In the genomic region with DNA sequence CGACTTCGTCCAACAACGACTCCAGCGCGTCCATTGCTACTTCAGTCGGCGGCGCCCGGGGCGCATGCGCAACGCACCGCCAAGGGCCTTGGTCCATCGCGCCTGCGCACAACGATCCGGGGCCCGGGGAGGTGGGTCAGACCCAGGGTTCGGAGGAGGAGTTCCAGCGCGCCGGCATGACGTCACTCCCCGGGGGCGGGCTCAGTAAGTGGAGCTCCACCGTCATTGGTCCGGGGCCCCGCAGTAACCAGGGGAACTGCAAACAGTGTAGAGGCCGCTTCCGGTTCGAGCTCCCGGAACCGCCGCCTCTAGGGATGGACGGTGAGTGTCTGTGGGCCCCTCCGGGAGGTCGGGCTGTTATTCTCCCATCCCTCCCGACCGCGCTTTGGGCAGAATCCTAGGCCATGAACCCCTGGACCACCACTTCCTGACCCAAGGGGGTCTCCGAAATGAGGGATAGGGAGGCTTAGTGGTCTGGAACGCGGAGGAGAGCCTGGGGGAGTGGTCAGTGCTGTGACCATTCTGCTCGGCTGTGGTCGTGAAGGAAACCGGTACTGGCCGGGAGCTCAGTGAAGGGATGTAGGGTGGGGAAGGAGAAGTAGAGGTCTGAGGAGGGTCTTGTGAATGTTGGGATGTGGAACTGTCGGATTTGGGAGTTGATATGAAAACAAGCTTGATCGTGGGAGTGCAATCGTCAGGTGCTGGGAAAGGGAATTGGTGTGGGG, we compare ENCODE assay signal across 8 cellular contexts. TPM values are rescaled to one million over a fixed set of nuclear protein-coding genes. Genes with fewer than 3 reads are reported as not detected.
DNase-seq lines count a peak whose midpoint lies in the region; ATAC-seq and TF ChIP-seq lines count a peak whose summit lies in the region.

A gene with protein sequence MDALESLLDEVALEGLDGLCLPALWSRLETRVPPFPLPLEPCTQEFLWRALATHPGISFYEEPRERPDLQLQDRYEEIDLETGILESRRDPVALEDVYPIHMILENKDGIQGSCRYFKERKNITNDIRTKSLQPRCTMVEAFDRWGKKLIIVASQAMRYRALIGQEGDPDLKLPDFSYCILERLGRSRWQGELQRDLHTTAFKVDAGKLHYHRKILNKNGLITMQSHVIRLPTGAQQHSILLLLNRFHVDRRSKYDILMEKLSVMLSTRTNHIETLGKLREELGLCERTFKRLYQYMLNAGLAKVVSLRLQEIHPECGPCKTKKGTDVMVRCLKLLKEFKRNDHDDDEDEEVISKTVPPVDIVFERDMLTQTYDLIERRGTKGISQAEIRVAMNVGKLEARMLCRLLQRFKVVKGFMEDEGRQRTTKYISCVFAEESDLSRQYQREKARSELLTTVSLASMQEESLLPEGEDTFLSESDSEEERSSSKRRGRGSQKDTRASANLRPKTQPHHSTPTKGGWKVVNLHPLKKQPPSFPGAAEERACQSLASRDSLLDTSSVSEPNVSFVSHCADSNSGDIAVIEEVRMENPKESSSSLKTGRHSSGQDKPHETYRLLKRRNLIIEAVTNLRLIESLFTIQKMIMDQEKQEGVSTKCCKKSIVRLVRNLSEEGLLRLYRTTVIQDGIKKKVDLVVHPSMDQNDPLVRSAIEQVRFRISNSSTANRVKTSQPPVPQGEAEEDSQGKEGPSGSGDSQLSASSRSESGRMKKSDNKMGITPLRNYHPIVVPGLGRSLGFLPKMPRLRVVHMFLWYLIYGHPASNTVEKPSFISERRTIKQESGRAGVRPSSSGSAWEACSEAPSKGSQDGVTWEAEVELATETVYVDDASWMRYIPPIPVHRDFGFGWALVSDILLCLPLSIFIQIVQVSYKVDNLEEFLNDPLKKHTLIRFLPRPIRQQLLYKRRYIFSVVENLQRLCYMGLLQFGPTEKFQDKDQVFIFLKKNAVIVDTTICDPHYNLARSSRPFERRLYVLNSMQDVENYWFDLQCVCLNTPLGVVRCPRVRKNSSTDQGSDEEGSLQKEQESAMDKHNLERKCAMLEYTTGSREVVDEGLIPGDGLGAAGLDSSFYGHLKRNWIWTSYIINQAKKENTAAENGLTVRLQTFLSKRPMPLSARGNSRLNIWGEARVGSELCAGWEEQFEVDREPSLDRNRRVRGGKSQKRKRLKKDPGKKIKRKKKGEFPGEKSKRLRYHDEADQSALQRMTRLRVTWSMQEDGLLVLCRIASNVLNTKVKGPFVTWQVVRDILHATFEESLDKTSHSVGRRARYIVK (N-terminal part only) (minus strand): TSS at position 57 of the 725 bp plus-strand sequence. CDS start 23 bp downstream, at position 34.
A gene (plus strand): TSS at position 288 of the 725 bp plus-strand sequence. CDS start 27 bp downstream, at position 315.

- peak; percentile 96 for ATAC-seq in HG02588 (IDR thresholded peaks at IDR 0.05; ENCODE audit: unreplicated experiment)
- ATAC-seq in SK-N-SH treated with all-trans-retinoic acid at 6 μM for 48 hours, result peak; percentile 99
- peak; percentile 100 for ATAC-seq in thoracic aorta (ENCODE audit: insufficient number of reproducible peaks, low FRiP score, low read depth)

- H3K27ac Mint-ChIP-seq in activated naive CD4-positive, alpha-beta T cell treated with anti-CD3 and anti-CD28 coated beads, Interleukin-2, amount 50 U/mL, for 24 hours, result peak within 1 kb of the TSS; percentile 96

- H2AFZ ChIP-seq in osteoblast (ENCODE audit: low read length), result peak within 1 kb of the TSS; percentile 99

- no peaks in the 10 kb centered on the region for H3K27me3 ChIP-seq in GM06990 (replicated peaks; ENCODE audit: control insufficient read depth, insufficient read depth, low read length)
- no peaks in the 10 kb centered on the region for H3K27me3 ChIP-seq in osteoblast (ENCODE audit: insufficient read depth, low read length)
- no peaks in the 10 kb centered on the region for H3K27me3 ChIP-seq in thoracic aorta (replicated peaks; ENCODE audit: insufficient read depth)

- peaks cover 40% of the 10 kb centered on the region for H4K20me1 ChIP-seq in osteoblast (ENCODE audit: insufficient read depth, low read length)

- peaks cover 76% of the 10 kb centered on the region for H3K79me2 ChIP-seq in osteoblast (ENCODE audit: insufficient read depth, low read length)

- no peaks in the 10 kb centered on the region for H3K36me3 Mint-ChIP-seq in activated naive CD4-positive, alpha-beta T cell treated with anti-CD3 and anti-CD28 coated beads, Interleukin-2, amount 50 U/mL, for 24 hours

- peak within 1 kb of the TSS; percentile 99 for H3K27ac ChIP-seq in osteoblast (ENCODE audit: low read depth, low read length)
- peak within 1 kb of the TSS; percentile 66 to 83 for H3K27ac ChIP-seq in thoracic aorta

- peak within 1 kb of the TSS; percentile 99 for H3K4me3 Mint-ChIP-seq in activated naive CD4-positive, alpha-beta T cell treated with anti-CD3 and anti-CD28 coated beads, Interleukin-2, amount 50 U/mL, for 24 hours

- H3K9me3 Mint-ChIP-seq in activated naive CD4-positive, alpha-beta T cell treated with anti-CD3 and anti-CD28 coated beads, Interleukin-2, amount 50 U/mL, for 24 hours, result no peaks in the 10 kb centered on the region

- peak within 1 kb of the TSS; percentile 99 for H3K4me2 ChIP-seq in osteoblast (ENCODE audit: insufficient read depth, low read length)

- peaks cover 39% of the 10 kb centered on the region for H3K4me1 ChIP-seq in osteoblast (ENCODE audit: insufficient read depth, low read length)
- H3K4me1 ChIP-seq in thoracic aorta (ENCODE audit: control insufficient read depth in 1 of 2, low read depth in 2 of 2), result peaks cover 21 to 27% of the 10 kb centered on the region in 2 donors

- DNase-seq in GM06990 (ENCODE audit: extremely low read depth, insufficient read length) (peak; percentile 99), NCI-H1092 (lab: John Stamatoyannopoulos, UW) (peak; percentile 99), glomerular endothelial cell (ENCODE audit: extremely low read depth, low read depth, low spot score) (peak; percentile 66), osteoblast (ENCODE audit: insufficient read length, low spot score, missing footprints) (peak; percentile 100), thoracic aorta (ENCODE audit: low spot score) (peak; percentile 99)

- H3K9me3 ChIP-seq in osteoblast (ENCODE audit: low read depth, low read length) (no peaks in the 10 kb centered on the region), thoracic aorta (no peaks in the 10 kb centered on the region)

- no peaks in the 10 kb centered on the region for H3K27me3 Mint-ChIP-seq in activated naive CD4-positive, alpha-beta T cell treated with anti-CD3 and anti-CD28 coated beads, Interleukin-2, amount 50 U/mL, for 24 hours

- H3K36me3 ChIP-seq in GM06990 (ENCODE audit: control insufficient read depth, insufficient read depth, low read length), result peaks cover 2% of the 10 kb centered on the region
- peaks cover 6% of the 10 kb centered on the region for H3K36me3 ChIP-seq in osteoblast (ENCODE audit: insufficient read depth, low read length)
- H3K36me3 ChIP-seq in thoracic aorta, result peaks cover 2% of the 10 kb centered on the region

- TF ChIP-seq CTCF in GM06990 (IDR thresholded peaks at IDR 0.05; ENCODE audit: insufficient read depth, low read length, poor library complexity, severe bottlenecking) (no peak), osteoblast (IDR thresholded peaks at IDR 0.05; ENCODE audit: extremely low read depth, low read depth, low read length) (no peak), thoracic aorta (IDR thresholded peaks at IDR 0.05) (no peak)

- H3K4me3 ChIP-seq in GM06990 (replicated peaks; ENCODE audit: low read depth, low read length) (peak within 1 kb of the TSS; percentile 96), osteoblast (ENCODE audit: insufficient read depth, low read length) (peak within 1 kb of the TSS; percentile 92), thoracic aorta (peak within 1 kb of the TSS; percentile 84)

- peaks cover 48% of the 10 kb centered on the region for H3K4me1 Mint-ChIP-seq in activated naive CD4-positive, alpha-beta T cell treated with anti-CD3 and anti-CD28 coated beads, Interleukin-2, amount 50 U/mL, for 24 hours

TF ChIP-seq in SK-N-SH treated with all-trans-retinoic acid at 6 μM for 48 hours, 23 proteins besides CTCF, POLR2A, EP300 and RAD21:
- TF ChIP-seq SNAI2 (CRISPR knock-in tag; IDR thresholded peaks at IDR 0.05) (no peak), ARNTL (CRISPR knock-in tag; IDR thresholded peaks at IDR 0.05; ENCODE audit: borderline replicate concordance, low read depth) (no peak), GLIS3 (CRISPR knock-in tag; IDR thresholded peaks at IDR 0.05) (no peak), ZNF8 (CRISPR knock-in tag; IDR thresholded peaks at IDR 0.05) (no peak), OSR1 (CRISPR knock-in tag; IDR thresholded peaks at IDR 0.05) (no peak), RARB (CRISPR knock-in tag; IDR thresholded peaks at IDR 0.05) (no peak)
- TF ChIP-seq, protein P1, sequence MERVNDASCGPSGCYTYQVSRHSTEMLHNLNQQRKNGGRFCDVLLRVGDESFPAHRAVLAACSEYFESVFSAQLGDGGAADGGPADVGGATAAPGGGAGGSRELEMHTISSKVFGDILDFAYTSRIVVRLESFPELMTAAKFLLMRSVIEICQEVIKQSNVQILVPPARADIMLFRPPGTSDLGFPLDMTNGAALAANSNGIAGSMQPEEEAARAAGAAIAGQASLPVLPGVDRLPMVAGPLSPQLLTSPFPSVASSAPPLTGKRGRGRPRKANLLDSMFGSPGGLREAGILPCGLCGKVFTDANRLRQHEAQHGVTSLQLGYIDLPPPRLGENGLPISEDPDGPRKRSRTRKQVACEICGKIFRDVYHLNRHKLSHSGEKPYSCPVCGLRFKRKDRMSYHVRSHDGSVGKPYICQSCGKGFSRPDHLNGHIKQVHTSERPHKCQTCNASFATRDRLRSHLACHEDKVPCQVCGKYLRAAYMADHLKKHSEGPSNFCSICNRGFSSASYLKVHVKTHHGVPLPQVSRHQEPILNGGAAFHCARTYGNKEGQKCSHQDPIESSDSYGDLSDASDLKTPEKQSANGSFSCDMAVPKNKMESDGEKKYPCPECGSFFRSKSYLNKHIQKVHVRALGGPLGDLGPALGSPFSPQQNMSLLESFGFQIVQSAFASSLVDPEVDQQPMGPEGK (CRISPR knock-in tag; IDR thresholded peaks at IDR 0.05; ENCODE audit: borderline replicate concordance), result no peak

RNA-seq across cellular contexts. Expression of the first gene that starts in this region (rescaled TPM):
- total RNA-seq in glomerular endothelial cell, result 80.3 and 123 TPM in 2 replicates
- 55.1 and 59.0 TPM in 2 replicates for total RNA-seq in osteoblast
- 10 to 100 TPM; 51.9 to 83.2 TPM for total RNA-seq in thoracic aorta

RNA-seq across cellular contexts. Expression of the second gene that starts in this region (rescaled TPM):
- 19.3 and 27.5 TPM in 2 replicates for total RNA-seq in glomerular endothelial cell
- total RNA-seq in osteoblast, result 30.8 and 32.7 TPM in 2 replicates
- total RNA-seq in thoracic aorta, result 10 to 100 TPM; 16.0 to 23.7 TPM

Comparison
In these comparisons a context has a peak if more than half of its experiments do, and no peak if none do; other contexts are left out.
1. Peak in every context shown above with its lines: DNase-seq, ATAC-seq, H3K4me3 ChIP-seq and H3K27ac ChIP-seq.